ENCODE assay signal across 25 cellular contexts in genomic region chr15:92322566-92323355, GRCh38.
DNase-seq lines count a peak whose midpoint lies in the region; ATAC-seq, FAIRE-seq and TF ChIP-seq lines count a peak whose summit lies in the region.
"Had no signal": no experiment of that assay in that cellular context is flagged by ENCODE, and none has a peak within 500 bp of the region (broad histone marks: within the 10 kb centered on the region; RNA-seq: fewer than 3 reads in every experiment).

No MANE protein-coding gene starts in this region.

- peak; percentile 69 for ATAC-seq in left ventricle myocardium superior
- ATAC-seq in HG03469 (IDR thresholded peaks at IDR 0.05; ENCODE audit: unreplicated experiment), result no peak
- no peak for ATAC-seq in stimulated activated naive CD8-positive, alpha-beta T cell treated with anti-CD3 and anti-CD28 coated beads, Interleukin-15, amount 100 ng/mL, for 72 hours
- ATAC-seq: activated CD8-positive, alpha-beta memory T cell treated with anti-CD3 and anti-CD28 coated beads, Interleukin-2, amount 10 ng/mL, durations not matched to agents 7 days and 5 days; activated naive CD8-positive, alpha-beta T cell treated with anti-CD3 and anti-CD28 coated beads, Interleukin-2, amount 50 U/mL, for 24 hours; body of pancreas; gastrocnemius medialis; SK-N-SH treated with all-trans-retinoic acid at 6 μM for 48 hours; stimulated activated memory B cell treated with anti-CD40 and anti-IgM and Interleukin-4, amounts not matched to agents 10 μg/mL and 1 μg/mL and 100 μg/mL, for 72 hours had no signal

- H3K27ac Mint-ChIP-seq in stimulated activated naive CD8-positive, alpha-beta T cell treated with anti-CD3 and anti-CD28 coated beads, Interleukin-15, amount 100 ng/mL, for 72 hours, result no peak overlapping the region
- H3K27ac Mint-ChIP-seq: activated B cell treated with CpG ODN at 0.5 μM for 24 hours; activated CD8-positive, alpha-beta memory T cell treated with anti-CD3 and anti-CD28 coated beads, Interleukin-2, amount 10 ng/mL, durations not matched to agents 7 days and 5 days; activated naive CD8-positive, alpha-beta T cell treated with anti-CD3 and anti-CD28 coated beads, Interleukin-2, amount 50 U/mL, for 24 hours; memory B cell; stimulated activated memory B cell treated with anti-CD40 and anti-IgM and Interleukin-4, amounts not matched to agents 10 μg/mL and 1 μg/mL and 100 μg/mL, for 72 hours; T-helper 1 cell treated with Interleukin-12 subunit alpha and Interleukin-12 subunit beta and Interleukin-4 antibody, amounts not matched to agents 30 μg/mL and 1 μg/mL, for 36 hours had no signal

- H3K27me3 Mint-ChIP-seq in stimulated activated naive CD8-positive, alpha-beta T cell treated with anti-CD3 and anti-CD28 coated beads, Interleukin-15, amount 100 ng/mL, for 72 hours, result no peaks in the 10 kb centered on the region
- H3K27me3 Mint-ChIP-seq: activated B cell treated with CpG ODN at 0.5 μM for 24 hours; activated naive CD8-positive, alpha-beta T cell treated with anti-CD3 and anti-CD28 coated beads, Interleukin-2, amount 50 U/mL, for 24 hours; stimulated activated memory B cell treated with anti-CD40 and anti-IgM and Interleukin-4, amounts not matched to agents 10 μg/mL and 1 μg/mL and 100 μg/mL, for 72 hours had no signal

- peak; percentile 32 for DNase-seq in DMS79 treated with DMSO at 0.1 percent for 48 hours (lab: John Stamatoyannopoulos, UW)
- DNase-seq in astrocyte of the cerebellum (ENCODE audit: low read depth), result peak; percentile 4
- DNase-seq in left ventricle myocardium superior, result peak; percentile 42
- peak; percentile 78 for DNase-seq in retina
- DNase-seq in glomerular visceral epithelial cell (ENCODE audit: extremely low spot score), result no peak
- DNase-seq in small intestine, result no peak
- DNase-seq in stimulated activated naive CD8-positive, alpha-beta T cell treated with anti-CD3 and anti-CD28 coated beads, Interleukin-15, amount 100 ng/mL, for 72 hours, result no peak
- DNase-seq: activated B cell treated with CpG ODN at 0.5 μM for 24 hours; activated CD8-positive, alpha-beta memory T cell treated with anti-CD3 and anti-CD28 coated beads, Interleukin-2, amount 10 ng/mL, durations not matched to agents 7 days and 5 days; activated naive CD8-positive, alpha-beta T cell treated with anti-CD3 and anti-CD28 coated beads, Interleukin-2, amount 50 U/mL, for 24 hours; activated T-cell treated with anti-CD3 and anti-CD28 coated beads, Interleukin-2, amount 50 U/mL, for 48 hours; body of pancreas; DND-41; gastrocnemius medialis; GM23248; NCI-H526 treated with DMSO at 0.1 percent for 48 hours; PC-9; posterior cingulate gyrus had no signal

- H3K9me3 Mint-ChIP-seq in stimulated activated naive CD8-positive, alpha-beta T cell treated with anti-CD3 and anti-CD28 coated beads, Interleukin-15, amount 100 ng/mL, for 72 hours, result no peaks in the 10 kb centered on the region
- H3K9me3 Mint-ChIP-seq: activated B cell treated with CpG ODN at 0.5 μM for 24 hours; activated naive CD8-positive, alpha-beta T cell treated with anti-CD3 and anti-CD28 coated beads, Interleukin-2, amount 50 U/mL, for 24 hours; memory B cell; stimulated activated memory B cell treated with anti-CD40 and anti-IgM and Interleukin-4, amounts not matched to agents 10 μg/mL and 1 μg/mL and 100 μg/mL, for 72 hours; T-helper 1 cell treated with Interleukin-12 subunit alpha and Interleukin-12 subunit beta and Interleukin-4 antibody, amounts not matched to agents 30 μg/mL and 1 μg/mL, for 36 hours had no signal

- H3K4me3 ChIP-seq in astrocyte of the cerebellum (ENCODE audit: low read depth, low read length) (no peak overlapping the region), small intestine (ENCODE audit: low read depth in 1 of 2, low read length in 2 of 2) (no peak overlapping the region)
- H3K4me3 ChIP-seq: body of pancreas, gastrocnemius medialis, GM23248, PC-9 had no signal

- no peak overlapping the region for H3K4me3 Mint-ChIP-seq in stimulated activated naive CD8-positive, alpha-beta T cell treated with anti-CD3 and anti-CD28 coated beads, Interleukin-15, amount 100 ng/mL, for 72 hours
- H3K4me3 Mint-ChIP-seq: activated B cell treated with CpG ODN at 0.5 μM for 24 hours; activated CD8-positive, alpha-beta memory T cell treated with anti-CD3 and anti-CD28 coated beads, Interleukin-2, amount 10 ng/mL, durations not matched to agents 7 days and 5 days; activated naive CD8-positive, alpha-beta T cell treated with anti-CD3 and anti-CD28 coated beads, Interleukin-2, amount 50 U/mL, for 24 hours; memory B cell; stimulated activated memory B cell treated with anti-CD40 and anti-IgM and Interleukin-4, amounts not matched to agents 10 μg/mL and 1 μg/mL and 100 μg/mL, for 72 hours; T-helper 1 cell treated with Interleukin-12 subunit alpha and Interleukin-12 subunit beta and Interleukin-4 antibody, amounts not matched to agents 30 μg/mL and 1 μg/mL, for 36 hours had no signal

- H3K27ac ChIP-seq in small intestine (ENCODE audit: low read depth in 1 of 2, low read length in 1 of 2), result no peak overlapping the region
- H3K27ac ChIP-seq: body of pancreas, C4-2B, gastrocnemius medialis, GM23248, PC-9 had no signal

- no peaks in the 10 kb centered on the region for H3K9me3 ChIP-seq in small intestine (ENCODE audit: control insufficient read depth, low read depth)
- H3K9me3 ChIP-seq: body of pancreas, gastrocnemius medialis had no signal

- no peak for TF ChIP-seq CTCF in astrocyte of the cerebellum (IDR thresholded peaks at IDR 0.05; ENCODE audit: low read depth, low read length, missing control alignments)

- intact Hi-C loops in left ventricle myocardium superior (cut with micrococcal nuclease), result no loop called here

- H3K36me3 ChIP-seq in small intestine (ENCODE audit: control insufficient read depth in 2 of 2, insufficient read depth in 2 of 2, low read length in 2 of 2), result no peaks in the 10 kb centered on the region
- H3K36me3 ChIP-seq: gastrocnemius medialis had no signal

- H3K4me1 Mint-ChIP-seq in stimulated activated naive CD8-positive, alpha-beta T cell treated with anti-CD3 and anti-CD28 coated beads, Interleukin-15, amount 100 ng/mL, for 72 hours, result no peaks in the 10 kb centered on the region
- H3K4me1 Mint-ChIP-seq: activated B cell treated with CpG ODN at 0.5 μM for 24 hours; activated CD8-positive, alpha-beta memory T cell treated with anti-CD3 and anti-CD28 coated beads, Interleukin-2, amount 10 ng/mL, durations not matched to agents 7 days and 5 days; activated naive CD8-positive, alpha-beta T cell treated with anti-CD3 and anti-CD28 coated beads, Interleukin-2, amount 50 U/mL, for 24 hours; memory B cell; stimulated activated memory B cell treated with anti-CD40 and anti-IgM and Interleukin-4, amounts not matched to agents 10 μg/mL and 1 μg/mL and 100 μg/mL, for 72 hours had no signal

- in situ Hi-C loops in astrocyte of the cerebellum (cut with HindIII; ENCODE audit: low sequenced_read_pairs), result no loop called here

- FAIRE-seq in small intestine (lab: Jason Lieb, UNC), result no peak
- FAIRE-seq: endothelial cell of umbilical vein had no signal

- WGBS in small intestine, 3 donors, result 67 to 73% (median 67%) methylated on average over 13 of the region's 13 CpGs

- no peaks in the 10 kb centered on the region for H3K4me1 ChIP-seq in small intestine (ENCODE audit: control insufficient read depth in 2 of 2, insufficient read depth in 1 of 2, low read depth in 1 of 2, low read length in 1 of 2)
- H3K4me1 ChIP-seq: body of pancreas, gastrocnemius medialis had no signal

- no peaks in the 10 kb centered on the region for H3K27me3 ChIP-seq in small intestine (ENCODE audit: control insufficient read depth in 2 of 2, insufficient read depth in 2 of 2, low read length in 2 of 2)

Comparison
In these comparisons a context has a peak if more than half of its experiments do, and no peak if none do; other contexts are left out.
1. DNase-seq: peak in DMS79 treated with DMSO at 0.1 percent for 48 hours (single experiment), astrocyte of the cerebellum (single experiment), left ventricle myocardium superior (single experiment) and retina (single experiment); none in glomerular visceral epithelial cell (single experiment), small intestine (single experiment) and stimulated activated naive CD8-positive, alpha-beta T cell treated with anti-CD3 and anti-CD28 coated beads, Interleukin-15, amount 100 ng/mL, for 72 hours (0 of 2).